Comparison of ENCODE assay signal across 30 cellular contexts in the genomic region with DNA sequence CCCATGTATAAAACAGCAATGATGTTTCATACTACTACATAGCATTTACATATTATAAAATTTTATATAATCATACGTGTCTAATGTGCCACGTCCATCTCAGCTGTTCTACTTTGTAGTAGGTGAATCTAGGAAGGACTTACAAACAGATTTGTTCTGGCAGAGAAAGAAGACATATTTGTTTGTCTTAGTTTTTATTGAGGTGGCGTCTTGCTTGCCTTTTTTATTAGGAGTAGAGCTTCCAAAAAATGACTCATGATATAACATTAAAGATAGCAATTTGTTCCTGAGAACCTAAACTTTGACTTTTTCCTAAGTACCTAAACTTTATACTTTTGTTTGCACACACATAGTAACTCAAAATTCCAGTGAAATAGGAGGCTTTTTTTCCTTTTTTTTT.
"Had no signal": no experiment of that assay in that cellular context is flagged by ENCODE, and none has a peak within 500 bp of the region (broad histone marks: within the 10 kb centered on the region; RNA-seq: fewer than 3 reads in every experiment).

No MANE protein-coding gene starts in this region.

- H3K4me2 ChIP-seq: smooth muscle cell had no signal

- H3K4me3 ChIP-seq: ascending aorta, heart left ventricle, left lung, lower lobe of right lung, pancreas, psoas muscle, sigmoid colon, smooth muscle cell, upper lobe of left lung had no signal

- H3K36me3 Mint-ChIP-seq: activated naive CD4-positive, alpha-beta T cell treated with anti-CD3 and anti-CD28 coated beads, Interleukin-2, amount 10 ng/mL, durations not matched to agents 7 days and 5 days; activated naive CD8-positive, alpha-beta T cell treated with anti-CD3 and anti-CD28 coated beads, Interleukin-2, amount 10 ng/mL, durations not matched to agents 7 days and 5 days; stimulated activated memory B cell treated with anti-CD40 and anti-IgM and Interleukin-4, amounts not matched to agents 10 μg/mL and 1 μg/mL and 100 μg/mL, for 72 hours had no signal

- H3K27ac ChIP-seq: foreskin keratinocyte, left lung, lower lobe of right lung, pancreas, psoas muscle, upper lobe of left lung had no signal

- H3K27me3 ChIP-seq: ascending aorta, foreskin keratinocyte, heart left ventricle, left lung, pancreas, sigmoid colon, upper lobe of left lung had no signal

- H3K4me3 Mint-ChIP-seq: activated naive CD4-positive, alpha-beta T cell treated with anti-CD3 and anti-CD28 coated beads, Interleukin-2, amount 10 ng/mL, durations not matched to agents 7 days and 5 days; activated naive CD8-positive, alpha-beta T cell treated with anti-CD3 and anti-CD28 coated beads, Interleukin-2, amount 10 ng/mL, durations not matched to agents 7 days and 5 days; activated T-helper 1 cell treated with anti-CD3 and anti-CD28 coated beads, Interleukin-12 subunit alpha, Interleukin-12 subunit beta, Interleukin-2, Interleukin-4 antibody, amounts not matched to agents 30 ng/mL and 10 ng/mL and 1 ng/mL, durations not matched to agents 14 hours and 24 hours and 36 hours; nephron; stimulated activated memory B cell treated with anti-CD40 and anti-IgM and Interleukin-4, amounts not matched to agents 10 μg/mL and 1 μg/mL and 100 μg/mL, for 72 hours; stimulated activated naive CD8-positive, alpha-beta T cell treated with anti-CD3 and anti-CD28 coated beads, Interleukin-15, amount 100 ng/mL, for 72 hours; T-helper 2 cell treated with Interferon-gamma antibody and Interleukin-4, amounts not matched to agents 5 μg/mL and 100 μg/mL, for 36 hours had no signal

- H3K9me3 ChIP-seq: ascending aorta, heart left ventricle, left lung, lower lobe of right lung, pancreas, psoas muscle, sigmoid colon, upper lobe of left lung had no signal

- H3K27ac Mint-ChIP-seq: activated naive CD4-positive, alpha-beta T cell treated with anti-CD3 and anti-CD28 coated beads, Interleukin-2, amount 10 ng/mL, durations not matched to agents 7 days and 5 days; activated naive CD8-positive, alpha-beta T cell treated with anti-CD3 and anti-CD28 coated beads, Interleukin-2, amount 10 ng/mL, durations not matched to agents 7 days and 5 days; activated T-helper 1 cell treated with anti-CD3 and anti-CD28 coated beads, Interleukin-12 subunit alpha, Interleukin-12 subunit beta, Interleukin-2, Interleukin-4 antibody, amounts not matched to agents 30 ng/mL and 10 ng/mL and 1 ng/mL, durations not matched to agents 14 hours and 24 hours and 36 hours; nephron; stimulated activated memory B cell treated with anti-CD40 and anti-IgM and Interleukin-4, amounts not matched to agents 10 μg/mL and 1 μg/mL and 100 μg/mL, for 72 hours; stimulated activated naive CD8-positive, alpha-beta T cell treated with anti-CD3 and anti-CD28 coated beads, Interleukin-15, amount 100 ng/mL, for 72 hours; T-helper 2 cell treated with Interferon-gamma antibody and Interleukin-4, amounts not matched to agents 5 μg/mL and 100 μg/mL, for 36 hours had no signal

- H3K9me3 Mint-ChIP-seq: activated naive CD4-positive, alpha-beta T cell treated with anti-CD3 and anti-CD28 coated beads, Interleukin-2, amount 10 ng/mL, durations not matched to agents 7 days and 5 days; activated naive CD8-positive, alpha-beta T cell treated with anti-CD3 and anti-CD28 coated beads, Interleukin-2, amount 10 ng/mL, durations not matched to agents 7 days and 5 days; activated T-helper 1 cell treated with anti-CD3 and anti-CD28 coated beads, Interleukin-12 subunit alpha, Interleukin-12 subunit beta, Interleukin-2, Interleukin-4 antibody, amounts not matched to agents 30 ng/mL and 10 ng/mL and 1 ng/mL, durations not matched to agents 14 hours and 24 hours and 36 hours; nephron; stimulated activated memory B cell treated with anti-CD40 and anti-IgM and Interleukin-4, amounts not matched to agents 10 μg/mL and 1 μg/mL and 100 μg/mL, for 72 hours; stimulated activated naive CD8-positive, alpha-beta T cell treated with anti-CD3 and anti-CD28 coated beads, Interleukin-15, amount 100 ng/mL, for 72 hours; T-helper 2 cell treated with Interferon-gamma antibody and Interleukin-4, amounts not matched to agents 5 μg/mL and 100 μg/mL, for 36 hours had no signal

- DNase-seq: activated CD4-positive, alpha-beta T cell treated with anti-CD3 and anti-CD28 coated beads for 4 hours; activated CD4-positive, alpha-beta T cell treated with anti-CD3 and anti-CD28 coated beads, Interleukin-2, amount 50 U/mL, for 48 hours; activated CD4-positive, CD25-positive, alpha-beta regulatory T cell; activated CD8-positive, alpha-beta memory T cell treated with anti-CD3 and anti-CD28 coated beads, Interleukin-2, amount 50 U/mL, for 4 hours; activated gamma-delta T cell; activated naive CD4-positive, alpha-beta T cell treated with anti-CD3 and anti-CD28 coated beads, Interleukin-2, amount 10 ng/mL, durations not matched to agents 7 days and 5 days; activated naive CD8-positive, alpha-beta T cell treated with anti-CD3 and anti-CD28 coated beads, Interleukin-2, amount 10 ng/mL, durations not matched to agents 7 days and 5 days; activated T-cell treated with anti-CD3 and anti-CD28 coated beads, Interleukin-2, amount 50 U/mL, for 1 hour; foreskin keratinocyte; heart left ventricle; left lung; lower lobe of right lung; mesendoderm; pancreas; psoas muscle; sigmoid colon; stimulated activated CD4-positive, alpha-beta T cell treated with anti-CD3 and anti-CD28 coated beads, Interleukin-1b, Interleukin-23, amount 100 ng/mL, for 48 hours; stimulated activated CD4-positive, alpha-beta T cell treated with anti-CD3 and anti-CD28 coated beads, Interleukin-4, amount 100 ng/mL, for 4 hours; stimulated activated CD8-positive, alpha-beta memory T cell treated with anti-CD3 and anti-CD28 coated beads, Interleukin-4, amount 100 ng/mL, for 48 hours; stimulated activated naive CD8-positive, alpha-beta T cell treated with anti-CD3 and anti-CD28 coated beads, Interleukin-15, amount 100 ng/mL, for 72 hours; substantia nigra; T-helper 1 cell; upper lobe of left lung had no signal

- H3K27me3 Mint-ChIP-seq: activated naive CD4-positive, alpha-beta T cell treated with anti-CD3 and anti-CD28 coated beads, Interleukin-2, amount 10 ng/mL, durations not matched to agents 7 days and 5 days; stimulated activated memory B cell treated with anti-CD40 and anti-IgM and Interleukin-4, amounts not matched to agents 10 μg/mL and 1 μg/mL and 100 μg/mL, for 72 hours; stimulated activated naive CD8-positive, alpha-beta T cell treated with anti-CD3 and anti-CD28 coated beads, Interleukin-15, amount 100 ng/mL, for 72 hours had no signal

- H3K4me1 ChIP-seq: foreskin keratinocyte, psoas muscle had no signal

- ATAC-seq: esophagus mucosa; foreskin keratinocyte; left lung; lower lobe of right lung; pancreas; psoas muscle; stimulated activated memory B cell treated with anti-CD40 and anti-IgM and Interleukin-4, amounts not matched to agents 10 μg/mL and 1 μg/mL and 100 μg/mL, for 72 hours; stimulated activated naive CD8-positive, alpha-beta T cell treated with anti-CD3 and anti-CD28 coated beads, Interleukin-15, amount 100 ng/mL, for 72 hours had no signal

- H3K4me1 Mint-ChIP-seq: activated naive CD4-positive, alpha-beta T cell treated with anti-CD3 and anti-CD28 coated beads, Interleukin-2, amount 10 ng/mL, durations not matched to agents 7 days and 5 days; nephron; stimulated activated memory B cell treated with anti-CD40 and anti-IgM and Interleukin-4, amounts not matched to agents 10 μg/mL and 1 μg/mL and 100 μg/mL, for 72 hours; stimulated activated naive CD8-positive, alpha-beta T cell treated with anti-CD3 and anti-CD28 coated beads, Interleukin-15, amount 100 ng/mL, for 72 hours had no signal
